Comparison of ENCODE assay signal across 8 cellular contexts in genomic region chr3:50339485-50340196, GRCh38. TPM values are rescaled to one million over a fixed set of nuclear protein-coding genes. Genes with fewer than 3 reads are reported as not detected.
DNase-seq lines count a peak whose midpoint lies in the region; ATAC-seq, FAIRE-seq and TF ChIP-seq lines count a peak whose summit lies in the region.

No MANE protein-coding gene starts in this region.

- H3K79me2 ChIP-seq in HepG2 (ENCODE audit: insufficient read depth, low read length) (peaks cover 22% of the 10 kb centered on the region), astrocyte (ENCODE audit: insufficient read depth, low read length) (peaks cover 24% of the 10 kb centered on the region)

- intact Hi-C loops in HepG2 (cut with micrococcal nuclease; ENCODE audit: unreplicated experiment) (loop anchor here (10.0 kb wide), 1 partner anchor 205 kb away; no protein-coding TSS in a partner anchor), vagina (cut with DNase I) (no loop called here)

- H3K27me3 ChIP-seq in liver (ENCODE audit: control insufficient read depth in 4 of 4, insufficient read depth in 4 of 4, low read length in 3 of 4) (no peaks in the 10 kb centered on the region), HepG2 (ENCODE audit: control insufficient read depth in 1 of 2, insufficient read depth in 2 of 2, low read length in 2 of 2) (peaks cover 1 to 2% of the 10 kb centered on the region in 2 experiments; a peak in 1 of 5 replicates), astrocyte (ENCODE audit: insufficient read depth, low read length) (no peaks in the 10 kb centered on the region), mononuclear cell (ENCODE audit: insufficient read depth, low read length) (no peaks in the 10 kb centered on the region), vagina (no peaks in the 10 kb centered on the region)

- H3K9ac ChIP-seq in liver (ENCODE audit: low read depth in 1 of 2, low read length in 2 of 2) (peak overlapping the region in 1 of 2 donors; percentile 62), HepG2 (ENCODE audit: insufficient read depth, low read depth, low read length) (no peak overlapping the region), astrocyte (ENCODE audit: low read length) (peak overlapping the region; percentile 37)

- H3K27me3 Mint-ChIP-seq in astrocyte (ENCODE audit: low read depth, unreplicated experiment): peaks cover 27% of the 10 kb centered on the region

- H3K4me1 ChIP-seq in liver (ENCODE audit: control insufficient read depth in 4 of 4, insufficient read depth in 4 of 4, low read length in 3 of 4) (peaks cover 6 to 34% (median 15%) of the 10 kb centered on the region in 4 donors), HepG2 (ENCODE audit: insufficient read depth, low read length) (peaks cover 59% of the 10 kb centered on the region), astrocyte (ENCODE audit: insufficient read depth, low read length) (peaks cover 30% of the 10 kb centered on the region), mononuclear cell (ENCODE audit: insufficient read depth, low read length) (peaks cover 81% of the 10 kb centered on the region), vagina (peaks cover 63% of the 10 kb centered on the region)

- DNase-seq in HepG2 (ENCODE audit: low spot score) (no peak), astrocyte (ENCODE audit: low read depth) (no peak), vagina (ENCODE audit: extremely low spot score in 2 of 2) (no peak), SIG-M5 treated with dmso at 0.1 percent for 504 hours (lab: John Stamatoyannopoulos, UW; ENCODE audit: unreplicated experiment) (no peak), NCI-H1417 (lab: John Stamatoyannopoulos, UW) (no peak), NCI-H2171 treated with DMSO at 0.1 percent for 48 hours (lab: John Stamatoyannopoulos, UW) (no peak)

- no peak for FAIRE-seq in HepG2 (lab: Jason Lieb, UNC)
- no peak for FAIRE-seq in astrocyte (lab: Jason Lieb, UNC)

- TF ChIP-seq POLR2A in HepG2 (IDR thresholded peaks at IDR 0.05; ENCODE audit: insufficient read depth in 1 of 2, low read depth in 2 of 2, low read length in 2 of 2) (no peak), vagina (IDR thresholded peaks at IDR 0.05) (no peak)

- H3K4me3 Mint-ChIP-seq in astrocyte (ENCODE audit: unreplicated experiment): peak overlapping the region; percentile 94

- H3K4me1 Mint-ChIP-seq in astrocyte (ENCODE audit: low read depth, unreplicated experiment): peaks cover 15% of the 10 kb centered on the region

- H3K9me3 ChIP-seq in liver (ENCODE audit: control insufficient read depth in 4 of 4, low read length in 3 of 4) (no peaks in the 10 kb centered on the region), HepG2 (ENCODE audit: low read length) (no peaks in the 10 kb centered on the region), astrocyte (ENCODE audit: insufficient read depth, low read depth, low read length) (no peaks in the 10 kb centered on the region), mononuclear cell (ENCODE audit: low read depth, low read length) (no peaks in the 10 kb centered on the region), vagina (no peaks in the 10 kb centered on the region)

- H2AFZ ChIP-seq in HepG2 (ENCODE audit: low read length): no peak overlapping the region
- H2AFZ ChIP-seq in astrocyte (ENCODE audit: low read depth, low read length): no peak overlapping the region

- no peaks in the 10 kb centered on the region; the same call in 1 of the 2 replicates for H4K20me1 ChIP-seq in HepG2 (ENCODE audit: insufficient read depth, low read length)
- H4K20me1 ChIP-seq in astrocyte (ENCODE audit: insufficient read depth, low read length): peaks cover 20% of the 10 kb centered on the region

- no peak overlapping the region for H3K4me2 ChIP-seq in HepG2 (ENCODE audit: low read depth, low read length)
- H3K4me2 ChIP-seq in astrocyte (ENCODE audit: low read length): peak overlapping the region; percentile 78

- TF ChIP-seq EP300 in HepG2 (IDR thresholded peaks at IDR 0.05; ENCODE audit: low read depth in 2 of 2, low read length in 2 of 2) (no peak), HepG2 (CRISPR knock-in tag; IDR thresholded peaks at IDR 0.05; ENCODE audit: borderline replicate concordance) (no peak)

- TF ChIP-seq RAD21 in liver (IDR thresholded peaks at IDR 0.05) (no peak), HepG2 (CRISPR knock-in tag; IDR thresholded peaks at IDR 0.05) (no peak)

- TF ChIP-seq CTCF in liver (IDR thresholded peaks at IDR 0.05; ENCODE audit: low read depth, low read length, missing input control) (no peak), HepG2 (CRISPR knock-in tag; IDR thresholded peaks at IDR 0.05) (no peak), astrocyte (IDR thresholded peaks at IDR 0.05; ENCODE audit: insufficient read depth, low read depth, low read length) (no peak), vagina (IDR thresholded peaks at IDR 0.05) (no peak)

- H3K36me3 ChIP-seq in liver (ENCODE audit: control insufficient read depth in 4 of 4, insufficient read depth in 3 of 4, low read depth in 1 of 4, low read length in 3 of 4) (no peaks in the 10 kb centered on the region), HepG2 (replicated peaks in 1 of 2; ENCODE audit: control insufficient read depth in 1 of 2, insufficient read depth in 2 of 2, low read length in 2 of 2) (0 out of 5 replicates have a peak, but pooled peaks cover 0 to 1% of the 10 kb centered on the region in 2 experiments), astrocyte (ENCODE audit: insufficient read depth, low read length) (no peaks in the 10 kb centered on the region), vagina (no peaks in the 10 kb centered on the region)

- ATAC-seq in HepG2: no peak

- peaks cover 4% of the 10 kb centered on the region for H3K9me3 Mint-ChIP-seq in astrocyte (ENCODE audit: unreplicated experiment)

- peak overlapping the region; percentile 34 to 99 for H3K27ac ChIP-seq in liver (ENCODE audit: low read depth in 1 of 2, low read length in 2 of 2)
- no peak overlapping the region for H3K27ac ChIP-seq in HepG2 (ENCODE audit: extremely low read length, insufficient read depth, low read length)
- H3K27ac ChIP-seq in astrocyte (ENCODE audit: low read depth, low read length): no peak overlapping the region
- peak overlapping the region; percentile 99 for H3K27ac ChIP-seq in vagina

- H3K4me3 ChIP-seq in liver (ENCODE audit: low read depth in 1 of 3, low read length in 3 of 3) (peak overlapping the region in 1 of 3 donors; percentile 42), HepG2 (replicated peaks in 1 of 3; ENCODE audit: insufficient read depth in 1 of 3, low read depth in 2 of 3, low read length in 3 of 3) (no peak overlapping the region), astrocyte (ENCODE audit: insufficient read depth, low read depth, low read length) (peak overlapping the region; percentile 41), mononuclear cell (ENCODE audit: low read length) (peak overlapping the region; percentile 68), vagina (peak overlapping the region; percentile 51 to 60)

- BruUV-seq in HepG2 (replicated peaks; lab: Mats Ljungman, UMichigan): no TSS peak

- 78% methylated on average over 14 of the region's 14 CpGs for WGBS in liver
- WGBS in HepG2 (ENCODE audit: low lambda C conversion rate): 86% methylated on average over 14 of the region's 14 CpGs

- H3K36me3 Mint-ChIP-seq in astrocyte (ENCODE audit: low read depth, unreplicated experiment): no peaks in the 10 kb centered on the region

- in situ Hi-C loops in HepG2 (cut with HindIII; ENCODE audit: extremely low pct_ligation_motif_present, low pct_unique_long_range_greater_than_20kb): loop anchor here (10.0 kb wide), 1 partner anchor 205 kb away; no protein-coding TSS in a partner anchor

- CTCF ChIA-PET in HepG2 (lab: Yijun Ruan, JAX; ENCODE audit: low intra/inter-chr PET ratio, low total read pairs): no interaction called here

- POLR2A ChIA-PET in HepG2 (lab: Yijun Ruan, JAX): no interaction called here

- H3K27ac Mint-ChIP-seq in astrocyte (ENCODE audit: unreplicated experiment): no peak overlapping the region

RNA-seq across cellular contexts. Expression of gene RASSF1, which starts 1.0 kb away (rescaled TPM):
- 10 to 100 TPM; 12.2 to 13.2 TPM for total RNA-seq in liver
- polyA plus RNA-seq in liver: 10 to 100 TPM in 1 of 2 donors, 1 to 10 TPM in 1; 6.5 to 10.3 TPM
- 7.7 and 10.2 TPM in 2 replicates for total RNA-seq in HepG2 (2016; rRNA removed; fragmentation: Illumina TruSeq; extraction: Trizol)
- total RNA-seq in HepG2 (2016; cell fraction: cytosol; rRNA removed; fragmentation: Illumina TruSeq; extraction: Trizol; ENCODE audit: low read depth): 2.7 TPM in 2 replicates
- 7.2 and 11.0 TPM in 2 replicates for total RNA-seq in HepG2 (2016; cell fraction: insoluble cytoplasmic fraction; rRNA removed; fragmentation: Illumina TruSeq; extraction: Trizol)
- total RNA-seq in HepG2 (2016; cell fraction: membrane; rRNA removed; fragmentation: Illumina TruSeq; extraction: Trizol): 5.2 and 5.8 TPM in 2 replicates
- total RNA-seq in HepG2 (2016; cell fraction: nucleus; rRNA removed; fragmentation: Illumina TruSeq; extraction: Trizol): 13.0 and 14.3 TPM in 2 replicates
- polyA plus RNA-seq in HepG2 (2011; rRNA removed): 27.5 and 28.6 TPM in 2 replicates
- 23.8 and 31.2 TPM in 2 replicates for polyA plus RNA-seq in HepG2 (2011; cell fraction: cytosol; rRNA removed)
- polyA plus RNA-seq in HepG2 (2011; cell fraction: nucleus; rRNA removed): 38.6 and 41.6 TPM in 2 replicates
- polyA plus RNA-seq in HepG2 (2012): 11.2 and 17.2 TPM in 2 replicates
- 2.5 and 2.6 TPM in 2 replicates for polyA plus RNA-seq in HepG2 (2016; cell fraction: cytosol; fragmentation: Illumina TruSeq; extraction: Trizol; ENCODE audit: low read depth)
- 7.5 and 8.1 TPM in 2 replicates for polyA plus RNA-seq in HepG2 (2016; cell fraction: insoluble cytoplasmic fraction; fragmentation: Illumina TruSeq; extraction: Trizol; ENCODE audit: low read depth)
- 3.3 TPM in 2 replicates for polyA plus RNA-seq in HepG2 (2016; cell fraction: membrane; fragmentation: Illumina TruSeq; extraction: Trizol; ENCODE audit: low read depth)
- 32.3 and 32.6 TPM in 2 replicates for polyA plus RNA-seq in HepG2 (2016; cell fraction: nucleus; fragmentation: Illumina TruSeq; extraction: Trizol; ENCODE audit: insufficient read depth, low read depth)
- polyA minus RNA-seq in HepG2 (2011; rRNA and poly(A)+ RNA removed; ENCODE audit: low replicate concordance): 14.7 and 35.5 TPM in 2 replicates
- 4.9 and 5.4 TPM in 2 replicates for polyA minus RNA-seq in HepG2 (2011; cell fraction: cytosol; rRNA and poly(A)+ RNA removed)
- 9.9 and 10.0 TPM in 2 replicates for polyA minus RNA-seq in HepG2 (2011; cell fraction: nucleus; rRNA and poly(A)+ RNA removed)
- total RNA-seq in astrocyte: 19.5 and 26.5 TPM in 2 replicates
- total RNA-seq in mononuclear cell: 44.8 TPM
- 69.0 TPM for total RNA-seq in vagina

RNA-seq across cellular contexts. Expression of gene ZMYND10, which starts 5.9 kb away (rescaled TPM):
- total RNA-seq in liver: under 1 TPM; 0.09 to 0.75 TPM
- under 1 TPM; 0.23 to 0.31 TPM for polyA plus RNA-seq in liver
- 0.49 and 0.60 TPM in 2 replicates for total RNA-seq in HepG2 (2016; rRNA removed; fragmentation: Illumina TruSeq; extraction: Trizol)
- 0.40 and 0.53 TPM in 2 replicates for total RNA-seq in HepG2 (2016; cell fraction: cytosol; rRNA removed; fragmentation: Illumina TruSeq; extraction: Trizol; ENCODE audit: low read depth)
- 0.33 and 0.56 TPM in 2 replicates for total RNA-seq in HepG2 (2016; cell fraction: insoluble cytoplasmic fraction; rRNA removed; fragmentation: Illumina TruSeq; extraction: Trizol)
- 0.15 and 0.52 TPM in 2 replicates for total RNA-seq in HepG2 (2016; cell fraction: membrane; rRNA removed; fragmentation: Illumina TruSeq; extraction: Trizol)
- 0.44 and 1.2 TPM in 2 replicates for total RNA-seq in HepG2 (2016; cell fraction: nucleus; rRNA removed; fragmentation: Illumina TruSeq; extraction: Trizol)
- 0.74 and 1.8 TPM in 2 replicates for polyA plus RNA-seq in HepG2 (2011; rRNA removed)
- polyA plus RNA-seq in HepG2 (2011; cell fraction: cytosol; rRNA removed): 0.30 and 0.62 TPM in 2 replicates
- 6.6 and 8.0 TPM in 2 replicates for polyA plus RNA-seq in HepG2 (2011; cell fraction: nucleus; rRNA removed)
- 0.51 and 1.8 TPM in 2 replicates for polyA plus RNA-seq in HepG2 (2012)
- 0.24 and 0.28 TPM in 2 replicates for polyA plus RNA-seq in HepG2 (2016; cell fraction: cytosol; fragmentation: Illumina TruSeq; extraction: Trizol; ENCODE audit: low read depth)
- polyA plus RNA-seq in HepG2 (2016; cell fraction: insoluble cytoplasmic fraction; fragmentation: Illumina TruSeq; extraction: Trizol; ENCODE audit: low read depth): not detected in 2 replicates
- polyA plus RNA-seq in HepG2 (2016; cell fraction: membrane; fragmentation: Illumina TruSeq; extraction: Trizol; ENCODE audit: low read depth): 0.17 and 0.38 TPM in 2 replicates
- polyA plus RNA-seq in HepG2 (2016; cell fraction: nucleus; fragmentation: Illumina TruSeq; extraction: Trizol; ENCODE audit: insufficient read depth, low read depth): 1.5 and 2.3 TPM in 2 replicates
- polyA minus RNA-seq in HepG2 (2011; rRNA and poly(A)+ RNA removed; ENCODE audit: low replicate concordance): 0.54 and 0.56 TPM in 2 replicates
- not detected in 2 replicates for polyA minus RNA-seq in HepG2 (2011; cell fraction: cytosol; rRNA and poly(A)+ RNA removed)
- polyA minus RNA-seq in HepG2 (2011; cell fraction: nucleus; rRNA and poly(A)+ RNA removed): 0.50 and 0.52 TPM in 2 replicates
- 0.39 and 0.55 TPM in 2 replicates for total RNA-seq in astrocyte
- total RNA-seq in mononuclear cell: 0.10 TPM
- total RNA-seq in vagina: 0.74 TPM

RNA-seq across cellular contexts. Expression of gene NPRL2, which starts 10.9 kb away (rescaled TPM):
- total RNA-seq in liver (10 to 100 TPM; 11.3 to 17.3 TPM), HepG2 (2016; rRNA removed; fragmentation: Illumina TruSeq; extraction: Trizol) (25.3 and 30.6 TPM in 2 replicates), astrocyte (15.7 and 20.3 TPM in 2 replicates), mononuclear cell (11.1 TPM), vagina (17.2 TPM)
- polyA plus RNA-seq in liver (10 to 100 TPM; 11.4 to 16.6 TPM), HepG2 (2011; rRNA removed) (51.4 and 52.7 TPM in 2 replicates)
- total RNA-seq in HepG2 (2016; cell fraction: cytosol; rRNA removed; fragmentation: Illumina TruSeq; extraction: Trizol; ENCODE audit: low read depth): 8.8 and 10.0 TPM in 2 replicates
- total RNA-seq in HepG2 (2016; cell fraction: insoluble cytoplasmic fraction; rRNA removed; fragmentation: Illumina TruSeq; extraction: Trizol): 30.7 and 30.9 TPM in 2 replicates
- total RNA-seq in HepG2 (2016; cell fraction: membrane; rRNA removed; fragmentation: Illumina TruSeq; extraction: Trizol): 12.0 and 12.5 TPM in 2 replicates
- 18.9 and 19.6 TPM in 2 replicates for total RNA-seq in HepG2 (2016; cell fraction: nucleus; rRNA removed; fragmentation: Illumina TruSeq; extraction: Trizol)
- polyA plus RNA-seq in HepG2 (2011; cell fraction: cytosol; rRNA removed): 34.7 and 41.4 TPM in 2 replicates
- polyA plus RNA-seq in HepG2 (2011; cell fraction: nucleus; rRNA removed): 127 and 140 TPM in 2 replicates
- polyA plus RNA-seq in HepG2 (2012): 13.7 and 18.3 TPM in 2 replicates
- polyA plus RNA-seq in HepG2 (2016; cell fraction: cytosol; fragmentation: Illumina TruSeq; extraction: Trizol; ENCODE audit: low read depth): 5.2 and 6.1 TPM in 2 replicates
- 22.7 and 25.4 TPM in 2 replicates for polyA plus RNA-seq in HepG2 (2016; cell fraction: insoluble cytoplasmic fraction; fragmentation: Illumina TruSeq; extraction: Trizol; ENCODE audit: low read depth)
- polyA plus RNA-seq in HepG2 (2016; cell fraction: membrane; fragmentation: Illumina TruSeq; extraction: Trizol; ENCODE audit: low read depth): 7.5 and 10.8 TPM in 2 replicates
- 37.1 and 38.0 TPM in 2 replicates for polyA plus RNA-seq in HepG2 (2016; cell fraction: nucleus; fragmentation: Illumina TruSeq; extraction: Trizol; ENCODE audit: insufficient read depth, low read depth)
- polyA minus RNA-seq in HepG2 (2011; rRNA and poly(A)+ RNA removed; ENCODE audit: low replicate concordance): 32.6 and 44.8 TPM in 2 replicates
- polyA minus RNA-seq in HepG2 (2011; cell fraction: cytosol; rRNA and poly(A)+ RNA removed): 11.1 and 13.9 TPM in 2 replicates
- 21.0 and 32.1 TPM in 2 replicates for polyA minus RNA-seq in HepG2 (2011; cell fraction: nucleus; rRNA and poly(A)+ RNA removed)

RNA-seq across cellular contexts. Expression of gene CYB561D2, which starts 11.0 kb away (rescaled TPM):
- 10 to 100 TPM; 12.3 to 16.0 TPM for total RNA-seq in liver
- polyA plus RNA-seq in liver: 10 to 100 TPM; 28.2 TPM
- 9.1 and 17.2 TPM in 2 replicates for total RNA-seq in HepG2 (2016; rRNA removed; fragmentation: Illumina TruSeq; extraction: Trizol)
- total RNA-seq in HepG2 (2016; cell fraction: cytosol; rRNA removed; fragmentation: Illumina TruSeq; extraction: Trizol; ENCODE audit: low read depth): 6.8 and 7.1 TPM in 2 replicates
- total RNA-seq in HepG2 (2016; cell fraction: insoluble cytoplasmic fraction; rRNA removed; fragmentation: Illumina TruSeq; extraction: Trizol): 10.9 and 17.6 TPM in 2 replicates
- 8.0 and 11.0 TPM in 2 replicates for total RNA-seq in HepG2 (2016; cell fraction: membrane; rRNA removed; fragmentation: Illumina TruSeq; extraction: Trizol)
- 14.5 and 17.6 TPM in 2 replicates for total RNA-seq in HepG2 (2016; cell fraction: nucleus; rRNA removed; fragmentation: Illumina TruSeq; extraction: Trizol)
- polyA plus RNA-seq in HepG2 (2011; rRNA removed): 11.1 and 13.0 TPM in 2 replicates
- 12.5 and 18.2 TPM in 2 replicates for polyA plus RNA-seq in HepG2 (2011; cell fraction: cytosol; rRNA removed)
- polyA plus RNA-seq in HepG2 (2011; cell fraction: nucleus; rRNA removed): 19.9 and 20.1 TPM in 2 replicates
- 5.5 and 7.1 TPM in 2 replicates for polyA plus RNA-seq in HepG2 (2012)
- 4.0 and 5.4 TPM in 2 replicates for polyA plus RNA-seq in HepG2 (2016; cell fraction: cytosol; fragmentation: Illumina TruSeq; extraction: Trizol; ENCODE audit: low read depth)
- polyA plus RNA-seq in HepG2 (2016; cell fraction: insoluble cytoplasmic fraction; fragmentation: Illumina TruSeq; extraction: Trizol; ENCODE audit: low read depth): 7.6 and 9.4 TPM in 2 replicates
- 5.1 and 6.2 TPM in 2 replicates for polyA plus RNA-seq in HepG2 (2016; cell fraction: membrane; fragmentation: Illumina TruSeq; extraction: Trizol; ENCODE audit: low read depth)
- 21.6 and 22.2 TPM in 2 replicates for polyA plus RNA-seq in HepG2 (2016; cell fraction: nucleus; fragmentation: Illumina TruSeq; extraction: Trizol; ENCODE audit: insufficient read depth, low read depth)
- polyA minus RNA-seq in HepG2 (2011; rRNA and poly(A)+ RNA removed; ENCODE audit: low replicate concordance): 25.5 and 51.4 TPM in 2 replicates
- 3.2 and 4.9 TPM in 2 replicates for polyA minus RNA-seq in HepG2 (2011; cell fraction: cytosol; rRNA and poly(A)+ RNA removed)
- polyA minus RNA-seq in HepG2 (2011; cell fraction: nucleus; rRNA and poly(A)+ RNA removed): 8.7 and 11.7 TPM in 2 replicates
- 18.9 and 19.4 TPM in 2 replicates for total RNA-seq in astrocyte
- 10.8 TPM for total RNA-seq in mononuclear cell
- 11.5 TPM for total RNA-seq in vagina

RNA-seq across cellular contexts. Expression of gene TUSC2, which starts 11.6 kb away (rescaled TPM):
- 10 to 100 TPM; 12.7 to 14.3 TPM for total RNA-seq in liver
- polyA plus RNA-seq in liver: 10 to 100 TPM; 29.0 to 37.7 TPM
- 35.9 and 36.7 TPM in 2 replicates for total RNA-seq in HepG2 (2016; rRNA removed; fragmentation: Illumina TruSeq; extraction: Trizol)
- total RNA-seq in HepG2 (2016; cell fraction: cytosol; rRNA removed; fragmentation: Illumina TruSeq; extraction: Trizol; ENCODE audit: low read depth): 71.2 and 71.5 TPM in 2 replicates
- 33.2 and 36.7 TPM in 2 replicates for total RNA-seq in HepG2 (2016; cell fraction: insoluble cytoplasmic fraction; rRNA removed; fragmentation: Illumina TruSeq; extraction: Trizol)
- 83.6 and 94.5 TPM in 2 replicates for total RNA-seq in HepG2 (2016; cell fraction: membrane; rRNA removed; fragmentation: Illumina TruSeq; extraction: Trizol)
- total RNA-seq in HepG2 (2016; cell fraction: nucleus; rRNA removed; fragmentation: Illumina TruSeq; extraction: Trizol): 16.6 and 17.7 TPM in 2 replicates
- polyA plus RNA-seq in HepG2 (2011; rRNA removed): 38.5 and 39.1 TPM in 2 replicates
- polyA plus RNA-seq in HepG2 (2011; cell fraction: cytosol; rRNA removed): 42.4 and 45.2 TPM in 2 replicates
- 12.4 and 16.2 TPM in 2 replicates for polyA plus RNA-seq in HepG2 (2011; cell fraction: nucleus; rRNA removed)
- polyA plus RNA-seq in HepG2 (2012): 15.6 and 21.1 TPM in 2 replicates
- 124 and 125 TPM in 2 replicates for polyA plus RNA-seq in HepG2 (2016; cell fraction: cytosol; fragmentation: Illumina TruSeq; extraction: Trizol; ENCODE audit: low read depth)
- 51.0 and 54.1 TPM in 2 replicates for polyA plus RNA-seq in HepG2 (2016; cell fraction: insoluble cytoplasmic fraction; fragmentation: Illumina TruSeq; extraction: Trizol; ENCODE audit: low read depth)
- 95.2 and 102 TPM in 2 replicates for polyA plus RNA-seq in HepG2 (2016; cell fraction: membrane; fragmentation: Illumina TruSeq; extraction: Trizol; ENCODE audit: low read depth)
- 42.2 and 43.7 TPM in 2 replicates for polyA plus RNA-seq in HepG2 (2016; cell fraction: nucleus; fragmentation: Illumina TruSeq; extraction: Trizol; ENCODE audit: insufficient read depth, low read depth)
- 25.7 and 41.9 TPM in 2 replicates for polyA minus RNA-seq in HepG2 (2011; rRNA and poly(A)+ RNA removed; ENCODE audit: low replicate concordance)
- 7.9 and 8.1 TPM in 2 replicates for polyA minus RNA-seq in HepG2 (2011; cell fraction: cytosol; rRNA and poly(A)+ RNA removed)
- polyA minus RNA-seq in HepG2 (2011; cell fraction: nucleus; rRNA and poly(A)+ RNA removed): 5.0 and 5.5 TPM in 2 replicates
- total RNA-seq in astrocyte: 39.5 and 41.4 TPM in 2 replicates
- total RNA-seq in mononuclear cell: 15.3 TPM
- 11.8 TPM for total RNA-seq in vagina

Comparison
In these comparisons a context has a peak if more than half of its experiments do, and no peak if none do; other contexts are left out.
1. H3K27ac ChIP-seq: peak in liver (2 of 2) and vagina (single experiment); none in HepG2 (single experiment) and astrocyte (single experiment).
2. H3K4me3 ChIP-seq: peak in astrocyte (single experiment), mononuclear cell (single experiment) and vagina (2 of 2); none in HepG2 (0 of 3).